In the genomic region with DNA sequence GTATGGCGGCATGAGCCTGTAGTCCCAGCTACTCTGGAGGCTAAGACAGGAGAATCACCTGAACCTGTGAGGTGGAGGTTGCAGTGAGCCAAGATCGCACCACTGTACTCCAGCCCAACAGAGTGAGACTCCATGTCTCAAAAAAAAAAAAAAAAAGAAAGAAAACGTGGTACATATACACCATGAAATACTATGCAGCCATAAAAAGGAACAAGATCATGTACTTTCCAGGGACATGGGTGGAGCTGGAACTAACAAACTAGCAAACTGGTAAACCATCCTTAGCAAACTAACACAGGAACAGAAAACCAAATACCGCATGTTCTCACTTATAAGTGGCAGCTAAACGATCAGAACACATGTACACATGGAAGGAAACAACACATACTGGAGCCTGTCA, we compare ENCODE assay signal across 5 cellular contexts. TPM values are rescaled to one million over a fixed set of nuclear protein-coding genes. Genes with fewer than 3 reads are reported as not detected.
A peak's percentile ranks its signal among the peaks of the same experiment; 100 is the strongest.
DNase-seq lines count a peak whose midpoint lies in the region; ATAC-seq, FAIRE-seq and TF ChIP-seq lines count a peak whose summit lies in the region.
"Not testable (repeated sequence)": the region's sequence is repeated elsewhere in the genome, so short reads cannot be mapped to it uniquely, and the experiment has no call there.

No MANE protein-coding gene starts in this region.

- peaks cover 55 to 60% of the 10 kb centered on the region in 2 donors for H3K4me1 Mint-ChIP-seq in natural killer cell

- not testable (repeated sequence) for H4K8ac ChIP-seq in trophoblast cell (ENCODE audit: low read depth, low read length)

- H3K23ac ChIP-seq in trophoblast cell (ENCODE audit: low read length) = peak overlapping the region; percentile 92

- H3K4ac ChIP-seq in trophoblast cell (ENCODE audit: low read depth, low read length) = not testable (repeated sequence)

- H3K14ac ChIP-seq in trophoblast cell (ENCODE audit: low read length) = not testable (repeated sequence)

- H3K18ac ChIP-seq in trophoblast cell (ENCODE audit: low read length) = not testable (repeated sequence)

- in situ Hi-C loops in K562 (cut with MboI) = not testable (repeated sequence)

- CTCF ChIA-PET in HEK293 (lab: Yijun Ruan, JAX); K562 (lab: Yijun Ruan, JAX; ENCODE audit: low intra/inter-chr PET ratio): not testable (repeated sequence)

- not testable (repeated sequence) for TF ChIP-seq EP300 in K562 (IDR thresholded peaks at IDR 0.05; ENCODE audit: low read length)

- H3K4me3 ChIP-seq in HEK293 (ENCODE audit: low read depth, low read length); K562; trophoblast cell (ENCODE audit: low read depth, low read length): not testable (repeated sequence)

- peak overlapping the region in 1 of 2 donors; percentile 41 for H3K27ac Mint-ChIP-seq in natural killer cell

- ATAC-seq in SK-N-SH treated with all-trans-retinoic acid at 6 μM for 48 hours, K562, natural killer cell: not testable (repeated sequence)

- POLR2A ChIA-PET in HEK293 (lab: Yijun Ruan, JAX) = not testable (repeated sequence)
- POLR2A ChIA-PET in K562 (lab: Yijun Ruan, JAX) = interaction anchor here (0.9 kb wide), 1 partner anchor 19 kb away, joined by 3 read pairs; no protein-coding TSS in a partner anchor

- H3K27me3 ChIP-seq in K562 (ENCODE audit: control insufficient read depth in 2 of 2, insufficient read depth in 2 of 2, low read length in 2 of 2); trophoblast cell (ENCODE audit: insufficient read depth, low read length): not testable (repeated sequence)

- H2BK12ac ChIP-seq in trophoblast cell (ENCODE audit: low read length) = not testable (repeated sequence)

- H2BK120ac ChIP-seq in trophoblast cell (ENCODE audit: insufficient read depth, low read length, poor library complexity) = not testable (repeated sequence)

- H3K4me1 ChIP-seq in HEK293 (ENCODE audit: control insufficient read depth, insufficient read depth, low read length); K562 (replicated peaks in 1 of 2; ENCODE audit: control insufficient read depth in 2 of 2, insufficient read depth in 2 of 2, low read length in 2 of 2); trophoblast cell (ENCODE audit: control insufficient read depth in 1 of 2, insufficient read depth in 2 of 2, low read length in 2 of 2): not testable (repeated sequence)

- not testable (repeated sequence) for BruUV-seq in K562 (replicated peaks; lab: Mats Ljungman, UMichigan)

- not testable (repeated sequence) for H3K9me3 ChIP-seq in HEK293 (ENCODE audit: control insufficient read depth, insufficient read depth, low read depth, low read length); K562 (replicated peaks; ENCODE audit: control insufficient read depth, insufficient read depth, low read depth, low read length); trophoblast cell (ENCODE audit: insufficient read depth, low read depth, low read length)

- not testable (repeated sequence) for H3K9me1 ChIP-seq in K562 (ENCODE audit: control insufficient read depth, insufficient read depth, low read length)

- WGBS in K562 (ENCODE audit: insufficient coverage, low coverage, missing lambda C conversion rate) = 81% methylated on average over 3 of the region's 5 CpGs
- WGBS in trophoblast cell (ENCODE audit: extremely low coverage, insufficient coverage, insufficient read length) = no CpG with 5 or more reads among the region's 5 CpGs

- H3K4me2 ChIP-seq in K562 (ENCODE audit: insufficient read depth, low read length); trophoblast cell (ENCODE audit: low read length): not testable (repeated sequence)

- not testable (repeated sequence) for H3K9ac ChIP-seq in K562 (ENCODE audit: insufficient read depth in 1 of 2, low read depth in 2 of 2, low read length in 2 of 2); trophoblast cell (ENCODE audit: low read length)

- H2BK5ac ChIP-seq in trophoblast cell (ENCODE audit: low read depth, low read length, poor library complexity) = not testable (repeated sequence)

- not testable (repeated sequence) for H2AK5ac ChIP-seq in trophoblast cell (ENCODE audit: low read length)

- not testable (repeated sequence) for FAIRE-seq in K562 (lab: Jason Lieb, UNC)

- not testable (repeated sequence) for H4K91ac ChIP-seq in trophoblast cell (ENCODE audit: low read depth, low read length)

- H3K4me3 Mint-ChIP-seq in natural killer cell = peak overlapping the region; percentile 43

- H2AFZ ChIP-seq in K562 (ENCODE audit: low read depth, low read length); trophoblast cell (ENCODE audit: insufficient read depth, low read length, poor library complexity): not testable (repeated sequence)

- intact Hi-C loops in K562 (cut with micrococcal nuclease); natural killer cell (cut with micrococcal nuclease): not testable (repeated sequence)

- H3K27ac ChIP-seq in HEK293 (ENCODE audit: extremely low read depth, low read depth, low read length); K562 (ENCODE audit: extremely low read depth, low read depth, low read length); trophoblast cell (ENCODE audit: low read depth, low read length): not testable (repeated sequence)

- not testable (repeated sequence) for H4K20me1 ChIP-seq in K562 (replicated peaks; ENCODE audit: control insufficient read depth, insufficient read depth, low read length)

- not testable (repeated sequence) for H4K12ac ChIP-seq in trophoblast cell (ENCODE audit: low read depth, low read length)

- not testable (repeated sequence) for DNase-seq in K562 (ENCODE audit: extremely low read depth in 1 of 4, low spot score in 3 of 4); natural killer cell; trophoblast cell

- TF ChIP-seq RAD21 in K562 (CRISPR knock-in tag; conservative IDR thresholded peaks at IDR 0.05 in 1 of 2, IDR thresholded peaks at IDR 0.05 in 1 of 2) = not testable (repeated sequence)

- TF ChIP-seq CTCF in HEK293 (tag by site-specific recombination; IDR thresholded peaks at IDR 0.05); K562 (IDR thresholded peaks at IDR 0.05 in 2 of 3, conservative IDR thresholded peaks at IDR 0.05 in 1 of 3; ENCODE audit: insufficient read depth in 2 of 3, low read depth in 1 of 3, low read length in 3 of 3); natural killer cell (IDR thresholded peaks at IDR 0.05): not testable (repeated sequence)

- not testable (repeated sequence) for H3K9me3 Mint-ChIP-seq in natural killer cell

- H3K27me3 Mint-ChIP-seq in natural killer cell (ENCODE audit: low read depth in 2 of 2) = not testable (repeated sequence)

- peaks cover 48% of the 10 kb centered on the region for H3K79me2 ChIP-seq in K562 (ENCODE audit: control insufficient read depth, insufficient read depth, low read length)
- H3K79me2 ChIP-seq in trophoblast cell (ENCODE audit: control insufficient read depth, insufficient read depth, low read length, poor library complexity) = not testable (repeated sequence)

- H3K36me3 ChIP-seq in HEK293 (ENCODE audit: control insufficient read depth in 2 of 2, insufficient read depth in 1 of 2, low read length in 2 of 2) (peaks cover 0 to 30% of the 10 kb centered on the region in 2 experiments; a peak in 1 of 3 replicates), K562 (ENCODE audit: control insufficient read depth, insufficient read depth, low read length) (peaks cover 14% of the 10 kb centered on the region; the same call in 2 of the 3 replicates)
- H3K36me3 ChIP-seq in trophoblast cell (ENCODE audit: control insufficient read depth in 1 of 2, insufficient read depth in 2 of 2, low read length in 2 of 2) = not testable (repeated sequence)

- H3K79me1 ChIP-seq in trophoblast cell (ENCODE audit: low read length) = not testable (repeated sequence)

- TF ChIP-seq POLR2A in K562 (conservative IDR thresholded peaks at IDR 0.05) = not testable (repeated sequence)

- peaks cover 39% of the 10 kb centered on the region for H3K36me3 Mint-ChIP-seq in natural killer cell

TF ChIP-seq in HEK293, 187 proteins besides CTCF, POLR2A, EP300 and RAD21:
- peak; percentile 66 for TF ChIP-seq ZNF146 (tag by site-specific recombination; IDR thresholded peaks at IDR 0.05)

TF ChIP-seq in SK-N-SH treated with all-trans-retinoic acid at 6 μM for 48 hours, 23 proteins besides CTCF, POLR2A, EP300 and RAD21:
- peak; percentile 71 for TF ChIP-seq ZNF8 (CRISPR knock-in tag; IDR thresholded peaks at IDR 0.05)

TF ChIP-seq in K562, 482 proteins besides CTCF, POLR2A, EP300 and RAD21:
- TF ChIP-seq ZNF146 (CRISPR knock-in tag; IDR thresholded peaks at IDR 0.05; ENCODE audit: unreplicated experiment) = peak; percentile 72

RNA-seq across cellular contexts. Expression of a gene that starts 37.8 kb away (rescaled TPM):
- 35.4 and 67.8 TPM in 2 replicates for total RNA-seq in K562 (2011; cell fraction: chromatin; rRNA removed; ENCODE audit: low replicate concordance)
- 35.7 and 50.1 TPM in 2 replicates for total RNA-seq in K562 (2011; cell fraction: nucleolus; rRNA removed)
- total RNA-seq in K562 (2011; cell fraction: nucleoplasm; rRNA removed) = 48.0 and 50.8 TPM in 2 replicates
- total RNA-seq in K562 (2014; rRNA removed) (32.1 and 37.9 TPM in 2 replicates), K562 (2014; rRNA removed; fragmentation: Illumina TruSeq; extraction: Trizol) (25.3 and 27.9 TPM in 2 replicates), K562 (2015; rRNA removed; fragmentation: Illumina TruSeq; extraction: Trizol) (29.0 and 35.2 TPM in 2 replicates), K562 (2021) (22.1 and 23.5 TPM in 2 replicates), natural killer cell (100 to 1,000 TPM in 1 of 3 donors, 10 to 100 TPM in 2; 80.2 to 111 (median 92.8) TPM)
- polyA plus RNA-seq in K562 (2011; rRNA removed) (24.3 and 26.5 TPM in 2 replicates), K562 (2014; fragmentation: Illumina TruSeq; extraction: Trizol) (13.2 and 15.9 TPM in 2 replicates), K562 (2014; fragmentation: Nextera tagmentation; extraction: Ambion mirVana) (10 to 100 TPM in 1 of 2 experiments, 1 to 10 TPM in 1; 6.0 to 10.8 TPM), K562 (2014; rRNA removed) (15.5 and 28.9 TPM in 2 replicates)
- 10.0 and 12.9 TPM in 2 replicates for polyA plus RNA-seq in K562 (2011; cell fraction: cytosol; rRNA removed)
- 25.4 and 27.0 TPM in 2 replicates for polyA plus RNA-seq in K562 (2011; cell fraction: nucleus; rRNA removed)
- 16.8 and 33.6 TPM in 2 replicates for polyA plus RNA-seq in K562 (2012)
- 37.8 and 49.9 TPM in 2 replicates for polyA minus RNA-seq in K562 (2011; rRNA and poly(A)+ RNA removed)
- 11.3 and 16.2 TPM in 2 replicates for polyA minus RNA-seq in K562 (2011; cell fraction: cytosol; rRNA and poly(A)+ RNA removed)
- 46.7 and 68.4 TPM in 2 replicates for polyA minus RNA-seq in K562 (2011; cell fraction: nucleus; rRNA and poly(A)+ RNA removed)
- polyA plus RNA-seq in trophoblast cell (2013) = 32.4 and 32.8 TPM in 2 replicates
